9 cellular contexts compared by ENCODE assay signal in the genomic region with DNA sequence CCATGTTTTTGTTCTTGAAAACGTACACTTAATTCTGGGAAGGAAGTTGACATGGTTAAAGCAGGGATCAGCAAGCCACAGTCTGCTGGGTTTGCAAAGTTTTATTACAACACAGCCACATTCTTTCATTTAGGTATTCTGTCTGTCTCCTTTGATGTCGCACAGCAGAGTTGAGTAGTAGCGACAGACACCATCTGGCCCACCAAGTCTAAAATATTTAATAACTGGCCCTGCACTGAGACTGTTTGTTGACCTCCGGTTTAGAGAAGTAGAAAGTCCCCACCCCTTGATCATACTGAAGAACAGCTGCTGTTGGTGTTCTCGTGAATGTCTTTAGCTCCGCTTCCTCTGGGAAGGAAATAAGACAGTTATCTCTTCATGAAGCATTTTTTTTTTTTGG.
A peak's percentile ranks its signal among the peaks of the same experiment; 100 is the strongest.
DNase-seq lines count a peak whose midpoint lies in the region; ATAC-seq and TF ChIP-seq lines count a peak whose summit lies in the region.
"Had no signal": no experiment of that assay in that cellular context is flagged by ENCODE, and none has a peak within 500 bp of the region (broad histone marks: within the 10 kb centered on the region; RNA-seq: fewer than 3 reads in every experiment).

No MANE protein-coding gene starts in this region.

- peaks cover 0 to 17% (median 1%) of the 10 kb centered on the region in 4 donors for H3K4me1 ChIP-seq in Peyer's patch

- H3K27me3 Mint-ChIP-seq in stimulated activated naive CD8-positive, alpha-beta T cell treated with anti-CD3 and anti-CD28 coated beads, Interleukin-15, Interleukin-2, amounts not matched to agents 100 ng/mL and 50 ng/mL, for 24 hours, result no peaks in the 10 kb centered on the region
- H3K27me3 Mint-ChIP-seq in activated naive CD8-positive, alpha-beta T cell, result no peaks in the 10 kb centered on the region

- no peaks in the 10 kb centered on the region for H3K36me3 ChIP-seq in Peyer's patch

- H3K4me1 Mint-ChIP-seq in stimulated activated naive CD8-positive, alpha-beta T cell treated with anti-CD3 and anti-CD28 coated beads, Interleukin-15, Interleukin-2, amounts not matched to agents 100 ng/mL and 50 ng/mL, for 24 hours (ENCODE audit: low read depth), result peaks cover 66% of the 10 kb centered on the region
- peaks cover 28% of the 10 kb centered on the region for H3K4me1 Mint-ChIP-seq in activated naive CD8-positive, alpha-beta T cell (ENCODE audit: low read depth)

- no peak overlapping the region for H3K4me3 ChIP-seq in Peyer's patch

- TF ChIP-seq CTCF in Peyer's patch (IDR thresholded peaks at IDR 0.05), result no peak

- peak overlapping the region; percentile 65 for H3K27ac Mint-ChIP-seq in stimulated activated naive CD8-positive, alpha-beta T cell treated with anti-CD3 and anti-CD28 coated beads, Interleukin-15, Interleukin-2, amounts not matched to agents 100 ng/mL and 50 ng/mL, for 24 hours
- peak overlapping the region; percentile 5 for H3K27ac Mint-ChIP-seq in activated naive CD8-positive, alpha-beta T cell

- DNase-seq in stimulated activated naive CD8-positive, alpha-beta T cell treated with anti-CD3 and anti-CD28 coated beads, Interleukin-15, Interleukin-2, amounts not matched to agents 100 U/mL and 50 U/mL, for 24 hours, result no peak
- DNase-seq in cerebellar nuclear complex (lab: John Stamatoyannopoulos, UW), result no peak
- DNase-seq in activated effector memory CD4-positive, alpha-beta T cell treated with anti-CD3 and anti-CD28 coated beads, Interleukin-2, amount 50 U/mL, for 16 hours, result no peak
- no peak for DNase-seq in occipital lobe (lab: John Stamatoyannopoulos, UW)
- no peak for DNase-seq in Peyer's patch
- DNase-seq: stimulated activated naive CD4-positive, alpha-beta T cell treated with Interleukin-2 at 50 U/mL for 16 hours had no signal

- H3K9me3 Mint-ChIP-seq in stimulated activated naive CD8-positive, alpha-beta T cell treated with anti-CD3 and anti-CD28 coated beads, Interleukin-15, Interleukin-2, amounts not matched to agents 100 ng/mL and 50 ng/mL, for 24 hours, result peaks cover 5% of the 10 kb centered on the region
- peaks cover 4% of the 10 kb centered on the region for H3K9me3 Mint-ChIP-seq in activated naive CD8-positive, alpha-beta T cell (ENCODE audit: low read depth)

- H3K27me3 ChIP-seq in Peyer's patch, result no peaks in the 10 kb centered on the region

- H3K4me3 Mint-ChIP-seq in stimulated activated naive CD8-positive, alpha-beta T cell treated with anti-CD3 and anti-CD28 coated beads, Interleukin-15, Interleukin-2, amounts not matched to agents 100 ng/mL and 50 ng/mL, for 24 hours, result peak overlapping the region; percentile 4
- H3K4me3 Mint-ChIP-seq in activated naive CD8-positive, alpha-beta T cell, result no peak overlapping the region

- peaks cover 38% of the 10 kb centered on the region for H3K36me3 Mint-ChIP-seq in stimulated activated naive CD8-positive, alpha-beta T cell treated with anti-CD3 and anti-CD28 coated beads, Interleukin-15, Interleukin-2, amounts not matched to agents 100 ng/mL and 50 ng/mL, for 24 hours (ENCODE audit: low read depth)
- H3K36me3 Mint-ChIP-seq in activated naive CD8-positive, alpha-beta T cell, result peaks cover 19% of the 10 kb centered on the region

- no peaks in the 10 kb centered on the region for H3K9me3 ChIP-seq in Peyer's patch

- TF ChIP-seq POLR2A in Peyer's patch (IDR thresholded peaks at IDR 0.05), result no peak

- no peak for ATAC-seq in stimulated activated naive CD8-positive, alpha-beta T cell treated with anti-CD3 and anti-CD28 coated beads, Interleukin-15, Interleukin-2, amounts not matched to agents 100 U/mL and 50 U/mL, for 24 hours
- ATAC-seq in HG03175 (IDR thresholded peaks at IDR 0.05; ENCODE audit: unreplicated experiment), result peak; percentile 83

- H3K27ac ChIP-seq in Peyer's patch, result peak overlapping the region in 2 of 4 donors; percentile 20 to 28
